8 cellular contexts compared by ENCODE assay signal in genomic region chr3:165805834-165806561, GRCh38. TPM values are rescaled to one million over a fixed set of nuclear protein-coding genes. Genes with fewer than 3 reads are reported as not detected.
DNase-seq lines count a peak whose midpoint lies in the region; ATAC-seq and TF ChIP-seq lines count a peak whose summit lies in the region.

No MANE protein-coding gene starts in this region.

- H3K27me3 ChIP-seq in colonic mucosa = no peaks in the 10 kb centered on the region

- H3K27ac ChIP-seq in colonic mucosa = no peak overlapping the region

- DNase-seq in NOMO-1 treated with DMSO at 0.1 percent for 48 hours (lab: John Stamatoyannopoulos, UW; ENCODE audit: unreplicated experiment) (peak; percentile 16), NOMO-1 treated with dmso at 0.1 percent for 144 hours (lab: John Stamatoyannopoulos, UW; ENCODE audit: unreplicated experiment) (no peak), colonic mucosa (no peak), COLO829 (ENCODE audit: low spot score) (no peak), NCI-H187 treated with DMSO at 0.1 percent for 48 hours (lab: John Stamatoyannopoulos, UW) (no peak)
- no peak for DNase-seq in activated CD8-positive, alpha-beta memory T cell treated with anti-CD3 and anti-CD28 coated beads for 24 hours

- H3K36me3 ChIP-seq in colonic mucosa = no peaks in the 10 kb centered on the region

- no peaks in the 10 kb centered on the region for H3K9me3 ChIP-seq in colonic mucosa

- no peaks in the 10 kb centered on the region for H3K4me1 ChIP-seq in colonic mucosa

- H3K4me3 ChIP-seq in colonic mucosa = no peak overlapping the region

- TF ChIP-seq CTCF in colonic mucosa (IDR thresholded peaks at IDR 0.05) = no peak

- ATAC-seq in HG03064 (IDR thresholded peaks at IDR 0.05; ENCODE audit: low read depth, unreplicated experiment) (peak; percentile 85), SK-N-SH treated with all-trans-retinoic acid at 6 μM for 48 hours (peak; percentile 66)

- intact Hi-C loops in colonic mucosa (cut with DNase I) = no loop called here

- H3K9ac ChIP-seq in colonic mucosa (ENCODE audit: low read depth in 2 of 2, low read length in 2 of 2) = no peak overlapping the region

TF ChIP-seq in SK-N-SH treated with all-trans-retinoic acid at 6 μM for 48 hours, 23 proteins besides CTCF, POLR2A, EP300 and RAD21:
- TF ChIP-seq ZNF8 (CRISPR knock-in tag; IDR thresholded peaks at IDR 0.05) = no peak

RNA-seq across cellular contexts. Expression of gene BCHE, which starts 31.2 kb away (rescaled TPM):
- total RNA-seq in colonic mucosa = 1 to 10 TPM; 1.6 to 5.4 TPM
